In the genomic region with DNA sequence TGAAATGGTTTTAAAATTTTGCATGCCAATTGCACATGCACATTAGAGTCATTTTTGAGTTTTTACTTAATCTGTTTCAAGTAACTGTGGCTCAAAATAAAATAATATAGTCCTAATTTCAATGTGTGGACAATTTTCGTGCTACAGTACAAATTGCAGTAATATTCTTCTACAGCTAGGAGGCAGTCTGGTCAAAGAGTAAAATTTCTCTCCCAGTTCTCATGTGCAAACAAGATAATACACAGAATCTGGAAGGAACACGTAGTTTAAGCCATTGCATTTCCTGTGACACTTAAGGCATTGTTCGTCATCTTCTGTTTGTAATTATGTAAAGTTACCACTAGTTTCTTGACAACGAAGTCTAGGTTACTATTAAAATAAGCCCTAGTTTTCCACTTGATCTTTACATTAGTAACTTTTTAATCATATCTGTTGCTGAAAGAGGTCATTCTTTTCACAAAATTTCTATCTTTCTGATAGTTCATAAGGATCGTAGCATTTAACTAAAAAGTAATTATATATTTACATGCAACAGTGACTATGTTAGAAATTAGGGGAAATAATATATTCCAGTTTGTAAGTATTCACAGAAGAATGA, we compare ENCODE assay signal across 8 cellular contexts. TPM values are rescaled to one million over a fixed set of nuclear protein-coding genes. Genes with fewer than 3 reads are reported as not detected.
DNase-seq lines count a peak whose midpoint lies in the region; ATAC-seq and TF ChIP-seq lines count a peak whose summit lies in the region.

No MANE protein-coding gene starts in this region.

- DNase-seq in AG04449 (ENCODE audit: low read depth, low spot score) (peak; percentile 17), HL-60 (ENCODE audit: low read depth in 1 of 2, low spot score in 1 of 2) (peak; percentile 18 to 35), OCI-LY7 (ENCODE audit: low spot score) (peak; percentile 44), dedifferentiated amniotic fluid mesenchymal stem cell (ENCODE audit: extremely low spot score) (peak; percentile 58), myocyte (ENCODE audit: low read depth) (peak; percentile 36)

- peaks cover 61% of the 10 kb centered on the region for H3K36me3 ChIP-seq in OCI-LY7 (ENCODE audit: insufficient read depth, low read length)

- no peaks in the 10 kb centered on the region for H3K9me2 ChIP-seq in OCI-LY7 (ENCODE audit: insufficient read depth, low read length)

- intact Hi-C loops in OCI-LY7 (cut with micrococcal nuclease; ENCODE audit: unreplicated experiment), result loop anchor here (10.0 kb wide), 1 partner anchor 580 kb away; no protein-coding TSS in a partner anchor

- H3K27me3 ChIP-seq in HL-60 (ENCODE audit: insufficient read depth, poor library complexity, severe bottlenecking), result no peaks in the 10 kb centered on the region

- CTCF ChIA-PET in AG04449 (lab: Yijun Ruan, JAX), result interaction anchor here (0.7 to 3.2 kb wide), 32 partner anchors 9 to 585 kb away, joined by 3 to 16 read pairs (median 4); a partner anchor contains a TSS
- CTCF ChIA-PET in OCI-LY7 (lab: Charles Lee; ENCODE audit: unreplicated experiment), result no interaction called here

- no TSS peak for BruUV-seq in OCI-LY7 (replicated peaks; lab: Mats Ljungman, UMichigan)

- TF ChIP-seq CTCF in AG04449 (IDR thresholded peaks at IDR 0.05; ENCODE audit: insufficient read depth, low read length, missing control alignments) (peak; percentile 60), GM12874 (IDR thresholded peaks at IDR 0.05; ENCODE audit: insufficient read depth, low read depth, low read length) (peak; percentile 57; the same call in 1 of the 2 replicates), HL-60 (IDR thresholded peaks at IDR 0.05; ENCODE audit: insufficient read depth, low read length) (peak; percentile 52), OCI-LY7 (conservative IDR thresholded peaks at IDR 0.05; ENCODE audit: low read length) (peak; percentile 90)

- POLR2A ChIA-PET in AG04449 (lab: Yijun Ruan, JAX), result no interaction called here
- POLR2A ChIA-PET in OCI-LY7 (lab: Charles Lee), result interaction anchor here (0.5 to 1.1 kb wide), 3 partner anchors 13 to 1874 kb away, joined by 3 to 4 read pairs (median 3); no protein-coding TSS in a partner anchor

- H3K79me2 ChIP-seq in OCI-LY7 (ENCODE audit: insufficient read depth, low read depth, low read length), result no peaks in the 10 kb centered on the region

- H2AFZ ChIP-seq in OCI-LY7 (ENCODE audit: low read length), result no peak overlapping the region

- no peak overlapping the region for H3K4me3 ChIP-seq in AG04449 (ENCODE audit: low read depth, low read length)
- no peak overlapping the region for H3K4me3 ChIP-seq in HL-60 (replicated peaks; ENCODE audit: insufficient read depth, low read length)
- H3K4me3 ChIP-seq in OCI-LY7 (ENCODE audit: low read depth, low read length, poor library complexity, severe bottlenecking), result no peak overlapping the region

- no peak for ATAC-seq in GM21447 (IDR thresholded peaks at IDR 0.05; ENCODE audit: unreplicated experiment)
- no peak for ATAC-seq in GM19463 (IDR thresholded peaks at IDR 0.05; ENCODE audit: unreplicated experiment)

- H4K20me1 ChIP-seq in OCI-LY7 (ENCODE audit: insufficient read depth, low read length), result no peaks in the 10 kb centered on the region

- no peaks in the 10 kb centered on the region for H3K9me3 ChIP-seq in OCI-LY7 (ENCODE audit: low read length)

- H3K27ac ChIP-seq in HL-60 (replicated peaks), result no peak overlapping the region
- no peak overlapping the region for H3K27ac ChIP-seq in OCI-LY7 (ENCODE audit: low read depth, low read length, poor library complexity, severe bottlenecking)

- H3K4me1 ChIP-seq in OCI-LY7 (ENCODE audit: insufficient read depth, low read length, poor library complexity, severe bottlenecking), result no peaks in the 10 kb centered on the region

- H3K4me2 ChIP-seq in OCI-LY7 (ENCODE audit: low read length), result no peak overlapping the region

RNA-seq across cellular contexts. Expression of a gene that starts 28.9 kb away (rescaled TPM):
- 9.2 and 12.0 TPM in 2 replicates for total RNA-seq in OCI-LY7 (2014; rRNA removed; shearing (Covaris generic))
- total RNA-seq in OCI-LY7 (2022), result 11.6 and 16.1 TPM in 2 replicates
- total RNA-seq in myocyte, result 14.4 and 15.3 TPM in 2 replicates
- 7.2 TPM for polyA plus RNA-seq in myocyte (2012)

RNA-seq across cellular contexts. Expression of a gene that starts 29.5 kb away (rescaled TPM):
- total RNA-seq in OCI-LY7 (2014; rRNA removed; shearing (Covaris generic)), result 81.8 and 92.1 TPM in 2 replicates
- total RNA-seq in OCI-LY7 (2022) (136 and 141 TPM in 2 replicates), myocyte (54.1 and 56.9 TPM in 2 replicates)
- polyA plus RNA-seq in myocyte (2012), result 13.1 TPM

RNA-seq across cellular contexts. Expression of a gene that starts 56.4 kb away (rescaled TPM):
- not detected in 2 replicates for total RNA-seq in OCI-LY7 (2014; rRNA removed; shearing (Covaris generic))
- total RNA-seq in OCI-LY7 (2022) (not detected in 2 replicates), myocyte (not detected in 2 replicates)
- not detected for polyA plus RNA-seq in myocyte (2012)
